Comparison of ENCODE assay signal across 9 cellular contexts in the genomic region with DNA sequence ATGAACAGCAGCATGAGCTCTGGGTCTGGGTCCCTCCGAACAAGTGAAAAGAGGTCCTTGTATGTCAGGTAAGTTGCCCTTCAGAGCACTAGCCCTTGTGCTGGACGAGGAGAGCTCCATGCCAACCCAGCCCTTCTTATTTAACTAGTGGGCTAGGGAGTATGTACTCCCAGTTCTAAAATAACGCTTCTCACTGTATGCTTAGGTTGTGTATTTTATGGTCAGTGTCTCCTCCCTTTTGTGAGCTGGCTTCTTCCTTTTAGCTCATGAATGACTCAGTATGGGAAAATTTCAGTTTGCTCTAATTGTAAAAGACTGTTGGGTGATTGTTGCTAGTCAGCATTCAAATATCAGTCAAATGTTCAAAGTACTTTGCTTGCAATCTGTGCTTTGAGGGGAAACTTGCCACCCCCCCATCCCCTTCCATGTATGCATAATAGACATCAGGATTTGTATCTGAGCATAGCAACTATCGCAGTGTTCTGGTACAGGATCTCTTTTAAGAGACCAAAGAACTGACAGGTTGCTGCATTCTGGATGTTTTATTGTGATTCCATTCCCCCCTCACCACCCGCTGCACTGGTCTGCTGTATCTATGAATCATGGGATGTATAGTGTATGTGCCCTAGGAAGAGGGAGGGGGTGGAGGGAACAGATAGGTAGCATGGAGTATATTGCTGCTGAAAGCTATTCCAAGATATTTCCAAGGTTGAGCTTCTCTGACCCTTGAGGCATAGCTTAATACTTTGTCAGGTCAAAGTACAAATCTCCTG. TPM values are rescaled to one million over a fixed set of nuclear protein-coding genes. Genes with fewer than 3 reads are reported as not detected.
DNase-seq lines count a peak whose midpoint lies in the region; FAIRE-seq and TF ChIP-seq lines count a peak whose summit lies in the region.
"Had no signal": no experiment of that assay in that cellular context is flagged by ENCODE, and none has a peak within 500 bp of the region (broad histone marks: within the 10 kb centered on the region; RNA-seq: fewer than 3 reads in every experiment).

No MANE protein-coding gene starts in this region.

- peak overlapping the region; percentile 41 for H3K27ac ChIP-seq in keratinocyte (ENCODE audit: control insufficient read depth, insufficient read depth, low read length)
- H3K27ac ChIP-seq in transverse colon, result peak overlapping the region; percentile 82 to 92 (median 86)
- H3K27ac ChIP-seq in SJCRH30, result no peak overlapping the region; the same call in 1 of the 2 replicates

- dilution Hi-C loops in keratinocyte (cut with MboI; ENCODE audit: extremely low pct_ligation_motif_present, low sequenced_read_pairs), result no loop called here

- intact Hi-C loops in transverse colon (cut with DNase I; ENCODE audit: low total_unique reads), result no loop called here

- no peak overlapping the region for H3K9ac ChIP-seq in keratinocyte (ENCODE audit: control insufficient read depth, extremely low read depth, insufficient read depth, low read length)

- no peaks in the 10 kb centered on the region for H3K36me3 ChIP-seq in keratinocyte (ENCODE audit: control insufficient read depth in 2 of 2, extremely low read depth in 1 of 2, insufficient read depth in 2 of 2, low read length in 2 of 2)
- H3K36me3 ChIP-seq in transverse colon, result no peaks in the 10 kb centered on the region
- peaks cover 14% of the 10 kb centered on the region; the same call in 1 of the 2 replicates for H3K36me3 ChIP-seq in SJCRH30

- H4K20me1 ChIP-seq in keratinocyte (ENCODE audit: control insufficient read depth, extremely low read depth, insufficient read depth, low read length), result no peaks in the 10 kb centered on the region

- peak; percentile 45 for DNase-seq in DMS53 (lab: John Stamatoyannopoulos, UW)
- DNase-seq in DMS53 treated with DMSO at 0.1 percent for 48 hours (lab: John Stamatoyannopoulos, UW; ENCODE audit: unreplicated experiment), result no peak
- DNase-seq in astrocyte of the hippocampus (ENCODE audit: low read depth, low spot score), result peak; percentile 48
- DNase-seq in keratinocyte (ENCODE audit: low read depth, low spot score), result no peak
- peak; percentile 48 for DNase-seq in transverse colon
- DNase-seq in NCI-H2081 treated with DMSO at 0.1 percent for 48 hours (lab: John Stamatoyannopoulos, UW), result no peak
- no peak for DNase-seq in SJCRH30
- no peak for DNase-seq in C1 segment of cervical spinal cord (lab: John Stamatoyannopoulos, UW)
- DNase-seq: midbrain had no signal

- no peaks in the 10 kb centered on the region for H3K9me3 ChIP-seq in keratinocyte (ENCODE audit: control insufficient read depth, low read depth, low read length)
- H3K9me3 ChIP-seq in transverse colon, result no peaks in the 10 kb centered on the region
- H3K9me3 ChIP-seq in SJCRH30 (replicated peaks), result no peaks in the 10 kb centered on the region

- in situ Hi-C loops in transverse colon (cut with MboI; ENCODE audit: low pct_ligation_motif_present in 1 of 4, low pct_unique_long_range_greater_than_20kb in 1 of 4, low sequenced_read_pairs in 3 of 4), result no loop called here

- peak; percentile 32 for FAIRE-seq in keratinocyte (lab: Jason Lieb, UNC)

- H3K4me3 ChIP-seq in keratinocyte (ENCODE audit: control insufficient read depth in 2 of 3, extremely low read depth in 1 of 3, insufficient read depth in 2 of 3, low read depth in 1 of 3, low read length in 3 of 3), result no peak overlapping the region
- H3K4me3 ChIP-seq in transverse colon, result peak overlapping the region in 1 of 4 donors; percentile 39
- no peak overlapping the region for H3K4me3 ChIP-seq in SJCRH30

- H3K4me1 ChIP-seq in keratinocyte (ENCODE audit: control insufficient read depth, extremely low read depth, insufficient read depth, low read length) (peaks cover 20% of the 10 kb centered on the region), transverse colon (peaks cover 9 to 61% (median 24%) of the 10 kb centered on the region in 4 donors), SJCRH30 (peaks cover 44% of the 10 kb centered on the region)

- no peak for TF ChIP-seq EP300 in transverse colon (IDR thresholded peaks at IDR 0.05; ENCODE audit: low read depth)

- H2AFZ ChIP-seq in keratinocyte (ENCODE audit: control insufficient read depth, low read length), result no peak overlapping the region

- H3K9me1 ChIP-seq in keratinocyte (ENCODE audit: control insufficient read depth, extremely low read depth, insufficient read depth, low read length), result no peaks in the 10 kb centered on the region

- 56% methylated on average over 5 of the region's 5 CpGs; no CpG with 5 or more reads in 1 of the 2 donors for WGBS in transverse colon (ENCODE audit: low coverage in 1 of 2), 2 donors

- H3K27me3 ChIP-seq in keratinocyte (ENCODE audit: control insufficient read depth, extremely low read depth, insufficient read depth, low read length) (no peaks in the 10 kb centered on the region), transverse colon (no peaks in the 10 kb centered on the region), SJCRH30 (no peaks in the 10 kb centered on the region)

- H3K4me2 ChIP-seq in keratinocyte (ENCODE audit: control insufficient read depth, extremely low read depth, insufficient read depth, low read depth, low read length), result peak overlapping the region; percentile 23

- TF ChIP-seq CTCF in keratinocyte (optimal IDR thresholded peaks at IDR 0.05 in 1 of 3, IDR thresholded peaks at IDR 0.05 in 1 of 3, conservative IDR thresholded peaks at IDR 0.05 in 1 of 3; ENCODE audit: extremely low read depth in 1 of 3, insufficient read depth in 2 of 3, low read length in 3 of 3) (no peak), transverse colon (IDR thresholded peaks at IDR 0.05) (no peak)

- H3K79me2 ChIP-seq in keratinocyte (ENCODE audit: control insufficient read depth, insufficient read depth, low read length), result no peaks in the 10 kb centered on the region

- peak; percentile 86 for TF ChIP-seq POLR2A in transverse colon (IDR thresholded peaks at IDR 0.05)

RNA-seq across cellular contexts. Expression of gene DLG3, which starts 34.7 kb away (rescaled TPM):
- 5.9 to 10.1 TPM (median 8.7 TPM) in 3 replicates for polyA plus RNA-seq in keratinocyte
- polyA plus RNA-seq in keratinocyte (2011; ENCODE audit: low read depth), result 11.7 TPM
- polyA plus RNA-seq in keratinocyte (2011; cell fraction: cytosol; rRNA removed), result 5.4 and 8.1 TPM in 2 replicates
- polyA plus RNA-seq in keratinocyte (2011; cell fraction: nucleus; rRNA removed), result 6.2 and 6.8 TPM in 2 replicates
- polyA plus RNA-seq in keratinocyte (2012; ENCODE audit: low replicate concordance), result 5.0 and 6.5 TPM in 2 replicates
- polyA minus RNA-seq in keratinocyte, result 5.0 to 11.3 TPM (median 5.9 TPM) in 3 replicates
- polyA minus RNA-seq in keratinocyte (2011; cell fraction: cytosol; rRNA and poly(A)+ RNA removed), result 1.3 TPM
- 1.6 and 6.4 TPM in 2 replicates for polyA minus RNA-seq in keratinocyte (2011; cell fraction: nucleus; rRNA and poly(A)+ RNA removed)
- 10 to 100 TPM; 31.8 to 59.4 (median 54.8) TPM for total RNA-seq in transverse colon
- total RNA-seq in SJCRH30 (2014; rRNA removed; shearing (Covaris generic)), result 50.1 and 67.5 TPM in 2 replicates

RNA-seq across cellular contexts. Expression of gene GDPD2, which starts 56.3 kb away (rescaled TPM):
- polyA plus RNA-seq in keratinocyte, result 4.4 to 22.1 TPM (median 7.2 TPM) in 3 replicates
- polyA plus RNA-seq in keratinocyte (2011; ENCODE audit: low read depth), result 8.2 TPM
- 6.3 and 8.3 TPM in 2 replicates for polyA plus RNA-seq in keratinocyte (2011; cell fraction: cytosol; rRNA removed)
- 33.4 and 52.7 TPM in 2 replicates for polyA plus RNA-seq in keratinocyte (2011; cell fraction: nucleus; rRNA removed)
- polyA plus RNA-seq in keratinocyte (2012; ENCODE audit: low replicate concordance), result 3.0 and 15.0 TPM in 2 replicates
- polyA minus RNA-seq in keratinocyte, result 5.1 to 30.3 TPM (median 8.7 TPM) in 3 replicates
- 8.4 TPM for polyA minus RNA-seq in keratinocyte (2011; cell fraction: cytosol; rRNA and poly(A)+ RNA removed)
- 13.8 and 22.4 TPM in 2 replicates for polyA minus RNA-seq in keratinocyte (2011; cell fraction: nucleus; rRNA and poly(A)+ RNA removed)
- 10 to 100 TPM in 3 of 4 donors, 1 to 10 TPM in 1; 1.6 to 68.1 (median 31.2) TPM for total RNA-seq in transverse colon
- total RNA-seq in SJCRH30 (2014; rRNA removed; shearing (Covaris generic)), result 0.08 TPM in 1 of 2 replicates, not detected in the other

Comparison
In these comparisons a context has a peak if more than half of its experiments do, and no peak if none do; other contexts are left out.
1. DNase-seq: peak in DMS53 (single experiment), astrocyte of the hippocampus (single experiment) and transverse colon (single experiment); none in DMS53 treated with DMSO at 0.1 percent for 48 hours (single experiment), keratinocyte (single experiment), NCI-H2081 treated with DMSO at 0.1 percent for 48 hours (single experiment), SJCRH30 (0 of 2) and C1 segment of cervical spinal cord (0 of 14).